ENCODE assay signal across 1 cellular context in genomic region chr17:8803531-8804416, GRCh38.
TF ChIP-seq lines count a peak whose summit lies in the region.

No MANE protein-coding gene starts in this region.

TF ChIP-seq in GM12878, 131 proteins besides CTCF, POLR2A, EP300 and RAD21:
- TF ChIP-seq POLR2AphosphoS2 (IDR thresholded peaks at IDR 0.05; ENCODE audit: low read depth, low read length) (peak; percentile 3; the same call in 1 of the 2 replicates), SREBF1 (IDR thresholded peaks at IDR 0.05; ENCODE audit: low read length) (no peak), TCF3 (IDR thresholded peaks at IDR 0.05; ENCODE audit: borderline replicate concordance, insufficient read depth, low read depth, low read length) (no peak), POLR2AphosphoS5 (IDR thresholded peaks at IDR 0.05; ENCODE audit: low read length) (peak; percentile 67), ZBTB11 (CRISPR knock-in tag; IDR thresholded peaks at IDR 0.05) (no peak), PAX8 (IDR thresholded peaks at IDR 0.05) (no peak), ELK1 (IDR thresholded peaks at IDR 0.05; ENCODE audit: low read depth, low read length) (no peak), MLLT1 (IDR thresholded peaks at IDR 0.05) (no peak)
